In the genomic region with DNA sequence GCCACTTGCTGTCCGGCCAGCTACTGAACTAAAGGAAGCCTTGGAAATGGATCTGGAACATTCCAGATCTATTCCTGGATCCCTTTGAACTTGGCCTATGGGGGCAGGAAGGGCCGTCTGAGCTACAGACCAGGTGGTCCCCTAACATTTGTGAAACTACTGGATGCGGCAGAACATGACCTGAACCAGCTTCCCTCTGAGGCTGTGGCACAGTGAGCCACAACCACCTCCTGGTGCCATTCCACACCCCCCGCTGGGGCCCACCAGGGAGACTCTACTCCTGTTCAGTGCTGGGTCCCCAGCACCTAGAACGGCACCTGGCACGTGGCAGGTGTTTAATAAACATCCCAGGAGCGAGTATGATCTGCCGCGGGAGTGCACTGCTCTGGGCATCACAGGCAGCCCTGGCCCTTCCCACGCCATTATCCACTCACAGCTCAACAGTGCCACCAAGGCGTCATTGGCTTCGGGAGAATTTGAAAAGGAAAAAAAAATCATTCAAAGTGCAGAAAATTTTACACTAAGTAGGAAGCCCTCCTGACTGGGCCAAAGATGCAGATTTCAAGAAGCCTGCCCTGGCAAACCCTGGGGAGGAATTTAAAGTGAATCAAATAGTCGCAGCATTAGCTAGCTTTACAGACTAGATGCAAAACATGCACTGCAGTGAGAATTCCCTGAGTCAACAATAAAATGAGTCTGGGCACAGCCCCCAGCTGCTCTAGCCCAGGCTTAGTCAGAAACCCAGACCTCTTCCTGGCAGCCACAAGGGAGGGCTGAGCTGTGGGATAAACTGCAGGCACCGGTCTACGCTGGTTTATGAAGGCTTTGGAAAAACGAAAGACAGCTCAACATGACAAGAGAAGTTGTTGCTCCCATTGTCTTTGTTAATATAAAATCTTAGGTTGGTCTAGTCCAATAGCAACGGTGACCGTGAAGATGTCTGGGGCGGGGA, we compare ENCODE assay signal across 9 cellular contexts. TPM values are rescaled to one million over a fixed set of nuclear protein-coding genes. Genes with fewer than 3 reads are reported as not detected.
A peak's percentile ranks its signal among the peaks of the same experiment; 100 is the strongest.
DNase-seq lines count a peak whose midpoint lies in the region; ATAC-seq and TF ChIP-seq lines count a peak whose summit lies in the region.
"Had no signal": no experiment of that assay in that cellular context is flagged by ENCODE, and none has a peak within 500 bp of the region (broad histone marks: within the 10 kb centered on the region; RNA-seq: fewer than 3 reads in every experiment).

No MANE protein-coding gene starts in this region.

- no peak for TF ChIP-seq POLR2A in esophagus squamous epithelium (IDR thresholded peaks at IDR 0.05)
- no peak for TF ChIP-seq POLR2A in erythroblast (IDR thresholded peaks at IDR 0.05; ENCODE audit: low read length)

- no peak overlapping the region for H3K4me3 ChIP-seq in GM12864 (ENCODE audit: low read depth, low read length)
- no peak overlapping the region for H3K4me3 ChIP-seq in esophagus squamous epithelium
- no peak overlapping the region for H3K4me3 ChIP-seq in retinal pigment epithelial cell (ENCODE audit: low read length)

- no peaks in the 10 kb centered on the region for H3K36me3 ChIP-seq in esophagus squamous epithelium

- H3K27me3 ChIP-seq in esophagus squamous epithelium = peaks cover 0 to 56% (median 0%) of the 10 kb centered on the region in 4 donors

- intact Hi-C loops in esophagus squamous epithelium (cut with DNase I) = no loop called here

- H3K27ac ChIP-seq in esophagus squamous epithelium = peak overlapping the region in 3 of 4 donors; percentile 20 to 79 (median 29)

- ATAC-seq in HG02588 (IDR thresholded peaks at IDR 0.05; ENCODE audit: unreplicated experiment) = no peak

- TF ChIP-seq CTCF in GM12864 (IDR thresholded peaks at IDR 0.05; ENCODE audit: low read depth, low read length, missing control alignments) (peak; percentile 38), esophagus squamous epithelium (IDR thresholded peaks at IDR 0.05) (peak in 5 of 6 experiments; percentile 22 to 44 (median 23)), retinal pigment epithelial cell (conservative IDR thresholded peaks at IDR 0.05; ENCODE audit: low read depth, low read length) (peak; percentile 45)

- DNase-seq in GM12864 (ENCODE audit: low read depth) = no peak
- peak; percentile 11 to 59 for DNase-seq in NCI-H446 (lab: John Stamatoyannopoulos, UW)
- no peak for DNase-seq in esophagus squamous epithelium (lab: John Stamatoyannopoulos, UW)
- DNase-seq in retinal pigment epithelial cell (ENCODE audit: low read depth) = peak; percentile 29
- DNase-seq in erythroblast (lab: John Stamatoyannopoulos, UW) = no peak
- DNase-seq in HuH-7 (ENCODE audit: low spot score) = no peak
- no peak for DNase-seq in NCI-H1436 (lab: John Stamatoyannopoulos, UW)
- DNase-seq: stimulated activated CD4-positive, alpha-beta T cell treated with anti-CD3 and anti-CD28 coated beads, Interleukin-2, amount 100 ng/mL, for 48 hours had no signal

- H3K4me1 ChIP-seq in esophagus squamous epithelium = peaks cover 3 to 40% (median 10%) of the 10 kb centered on the region in 3 donors

- WGBS in esophagus squamous epithelium, 2 donors = 22 to 39% methylated on average over 12 to 18 of the region's 19 CpGs

- no peaks in the 10 kb centered on the region for H3K9me3 ChIP-seq in esophagus squamous epithelium

RNA-seq across cellular contexts. Expression of gene EFCAB6, which starts 14.3 kb away (rescaled TPM):
- total RNA-seq in esophagus squamous epithelium = 1 to 10 TPM in 2 of 4 donors, under 1 TPM in 2; 0.22 to 1.5 (median 0.90) TPM

RNA-seq across cellular contexts. Expression of gene SULT4A1, which starts 35.9 kb away (rescaled TPM):
- total RNA-seq in esophagus squamous epithelium = not detected

Comparison
In these comparisons a context has a peak if more than half of its experiments do, and no peak if none do; other contexts are left out.
1. DNase-seq: peak in NCI-H446 (2 of 2) and retinal pigment epithelial cell (single experiment); none in GM12864 (single experiment), esophagus squamous epithelium (single experiment), erythroblast (0 of 2), HuH-7 (single experiment) and NCI-H1436 (single experiment).
2. Peak in every context shown above with its lines, with median percentiles within 50 percentile points of each other: CTCF ChIP-seq.